Comparison of ENCODE assay signal across 25 cellular contexts in genomic region chr7:16455591-16455990, GRCh38. TPM values are rescaled to one million over a fixed set of nuclear protein-coding genes. Genes with fewer than 3 reads are reported as not detected.
"Had no signal": no experiment of that assay in that cellular context is flagged by ENCODE, and none has a peak within 500 bp of the region (broad histone marks: within the 10 kb centered on the region; RNA-seq: fewer than 3 reads in every experiment).

No MANE protein-coding gene starts in this region.

- DNase-seq: cortex of kidney; dorsolateral prefrontal cortex; effector CD8-positive, alpha-beta T cell; gastrocnemius medialis; heart right ventricle; hypothalamus; islet precursor cell; left lung; lower lobe of right lung; posterior cingulate gyrus; spleen; stimulated activated CD4-positive, alpha-beta T cell treated with anti-CD3 and anti-CD28 coated beads, Interleukin-15, amount 100 ng/mL, for 24 hours; stimulated activated CD4-positive, alpha-beta T cell treated with anti-CD3 and anti-CD28 coated beads, Interleukin-2, amount 100 ng/mL, for 24 hours; stimulated activated CD4-positive, alpha-beta T cell treated with anti-CD3 and anti-CD28 coated beads, Interleukin-4, amount 100 ng/mL, for 4 hours; stimulated activated naive B cell treated with anti-CD40 and anti-IgM and Interleukin-4, amounts not matched to agents 10 μg/mL and 1 μg/mL and 100 μg/mL, for 72 hours; stimulated activated naive CD8-positive, alpha-beta T cell treated with anti-CD3 and anti-CD28 coated beads, Interleukin-15, amount 100 ng/mL, for 72 hours; testis; upper lobe of right lung had no signal

- H3K4me3 Mint-ChIP-seq: memory B cell; mesothelial cell of epicardium; stimulated activated naive B cell treated with anti-CD40 and anti-IgM and Interleukin-4, amounts not matched to agents 10 μg/mL and 1 μg/mL and 100 μg/mL, for 72 hours; stimulated activated naive CD8-positive, alpha-beta T cell treated with anti-CD3 and anti-CD28 coated beads, Interleukin-15, amount 100 ng/mL, for 72 hours had no signal

- H3K4me1 Mint-ChIP-seq: memory B cell; mesothelial cell of epicardium; stimulated activated naive B cell treated with anti-CD40 and anti-IgM and Interleukin-4, amounts not matched to agents 10 μg/mL and 1 μg/mL and 100 μg/mL, for 72 hours; stimulated activated naive CD8-positive, alpha-beta T cell treated with anti-CD3 and anti-CD28 coated beads, Interleukin-15, amount 100 ng/mL, for 72 hours had no signal

- H3K27me3 Mint-ChIP-seq: memory B cell; stimulated activated naive B cell treated with anti-CD40 and anti-IgM and Interleukin-4, amounts not matched to agents 10 μg/mL and 1 μg/mL and 100 μg/mL, for 72 hours; stimulated activated naive CD8-positive, alpha-beta T cell treated with anti-CD3 and anti-CD28 coated beads, Interleukin-15, amount 100 ng/mL, for 72 hours had no signal

- H3K27ac Mint-ChIP-seq: memory B cell; mesothelial cell of epicardium; stimulated activated naive B cell treated with anti-CD40 and anti-IgM and Interleukin-4, amounts not matched to agents 10 μg/mL and 1 μg/mL and 100 μg/mL, for 72 hours had no signal

- H3K36me3 Mint-ChIP-seq: memory B cell; stimulated activated naive B cell treated with anti-CD40 and anti-IgM and Interleukin-4, amounts not matched to agents 10 μg/mL and 1 μg/mL and 100 μg/mL, for 72 hours had no signal

- ATAC-seq: gastrocnemius medialis; heart right ventricle; left lung; lower lobe of right lung; sciatic nerve; stimulated activated naive B cell treated with anti-CD40 and anti-IgM and Interleukin-4, amounts not matched to agents 10 μg/mL and 1 μg/mL and 100 μg/mL, for 72 hours; stimulated activated naive CD8-positive, alpha-beta T cell treated with anti-CD3 and anti-CD28 coated beads, Interleukin-15, amount 100 ng/mL, for 72 hours; upper lobe of right lung had no signal

- H3K9me3 Mint-ChIP-seq: stimulated activated naive B cell treated with anti-CD40 and anti-IgM and Interleukin-4, amounts not matched to agents 10 μg/mL and 1 μg/mL and 100 μg/mL, for 72 hours had no signal

RNA-seq across cellular contexts. Expression of gene SOSTDC1, which starts 9.9 kb away (rescaled TPM):
- total RNA-seq: fibroblast of villous mesenchyme, gastrocnemius medialis, osteoblast, pulmonary artery endothelial cell, spleen, subcutaneous adipose tissue had no signal
